ENCODE assay signal across 23 cellular contexts in genomic region chr6:90483116-90483839, GRCh38.
A peak's percentile ranks its signal among the peaks of the same experiment; 100 is the strongest.
DNase-seq lines count a peak whose midpoint lies in the region; ATAC-seq, FAIRE-seq and TF ChIP-seq lines count a peak whose summit lies in the region.
"Had no signal": no experiment of that assay in that cellular context is flagged by ENCODE, and none has a peak within 500 bp of the region (broad histone marks: within the 10 kb centered on the region; RNA-seq: fewer than 3 reads in every experiment).

No MANE protein-coding gene starts in this region.

- TF ChIP-seq CTCF in fibroblast of mammary gland (conservative IDR thresholded peaks at IDR 0.05; ENCODE audit: control insufficient read depth, insufficient read depth, low read depth, low read length): no peak

- H3K4me3 Mint-ChIP-seq in activated CD4-positive, alpha-beta T cell treated with anti-CD3 and anti-CD28 coated beads, Interleukin-2, amount 10 ng/mL, durations not matched to agents 24 days and 14 days: no peak overlapping the region
- H3K4me3 Mint-ChIP-seq: activated T-cell treated with anti-CD3 and anti-CD28 coated beads, Interleukin-2, amount 50 U/mL, for 4 hours had no signal

- H3K27me3 Mint-ChIP-seq in activated CD4-positive, alpha-beta T cell treated with anti-CD3 and anti-CD28 coated beads, Interleukin-2, amount 10 ng/mL, durations not matched to agents 24 days and 14 days: no peaks in the 10 kb centered on the region

- peaks cover 18% of the 10 kb centered on the region for H3K4me1 Mint-ChIP-seq in activated CD4-positive, alpha-beta T cell treated with anti-CD3 and anti-CD28 coated beads, Interleukin-2, amount 10 ng/mL, durations not matched to agents 24 days and 14 days

- no peak for ATAC-seq in HG03039 (IDR thresholded peaks at IDR 0.05; ENCODE audit: unreplicated experiment)
- ATAC-seq: activated T-cell treated with anti-CD3 and anti-CD28 coated beads, Interleukin-2, amount 50 U/mL, for 4 hours; stimulated activated naive CD8-positive, alpha-beta T cell treated with anti-CD3 and anti-CD28 coated beads, Interleukin-15, Interleukin-2, amounts not matched to agents 100 U/mL and 50 U/mL, for 24 hours had no signal

- intact Hi-C loops in activated CD4-positive, alpha-beta T cell treated with anti-CD3 and anti-CD28 coated beads, Interleukin-2, amount 10 ng/mL, durations not matched to agents 24 days and 14 days (cut with micrococcal nuclease): no loop called here

- TF ChIP-seq POLR2A in GM12892 (IDR thresholded peaks at IDR 0.05; ENCODE audit: low read depth, low read length): no peak

- peak overlapping the region; percentile 59 for H3K27ac ChIP-seq in temporal lobe (ENCODE audit: low read depth, low read length)
- H3K27ac ChIP-seq: transverse colon had no signal

- no peak for DNase-seq in activated CD4-positive, alpha-beta T cell treated with anti-CD3 and anti-CD28 coated beads, Interleukin-2, amount 10 ng/mL, durations not matched to agents 24 days and 14 days
- DNase-seq in activated CD4-positive, alpha-beta T cell treated with anti-CD3 and anti-CD28 coated beads for 48 hours: no peak
- DNase-seq in amniotic epithelial cell (ENCODE audit: low read depth) (peak; percentile 61), fibroblast of mammary gland (ENCODE audit: low read depth) (peak; percentile 82), T-helper 1 cell (no peak), GM12892 (ENCODE audit: insufficient read length) (no peak)
- DNase-seq: 8988T; activated naive CD4-positive, alpha-beta T cell treated with Interleukin-2 at 50 U/mL for 16 hours; activated T-cell treated with anti-CD3 and anti-CD28 coated beads, Interleukin-2, amount 50 U/mL, for 4 hours; amygdala; caudate nucleus; COR-L47; dermis blood vessel endothelial cell; DND-41; kidney; NCI-H1417; NCI-H82; SHP77; stimulated activated CD4-positive, alpha-beta T cell treated with anti-CD3 and anti-CD28 coated beads, Interleukin-4, amount 100 ng/mL, for 24 hours; stimulated activated naive CD8-positive, alpha-beta T cell treated with anti-CD3 and anti-CD28 coated beads, Interleukin-15, Interleukin-2, amounts not matched to agents 100 U/mL and 50 U/mL, for 24 hours; transverse colon had no signal

- peak overlapping the region; percentile 52 for H3K27ac Mint-ChIP-seq in activated CD4-positive, alpha-beta T cell treated with anti-CD3 and anti-CD28 coated beads, Interleukin-2, amount 10 ng/mL, durations not matched to agents 24 days and 14 days

- peaks cover 7% of the 10 kb centered on the region for H3K36me3 Mint-ChIP-seq in activated CD4-positive, alpha-beta T cell treated with anti-CD3 and anti-CD28 coated beads, Interleukin-2, amount 10 ng/mL, durations not matched to agents 24 days and 14 days (ENCODE audit: low read depth)

- peaks cover 3% of the 10 kb centered on the region for H3K9me3 Mint-ChIP-seq in activated CD4-positive, alpha-beta T cell treated with anti-CD3 and anti-CD28 coated beads, Interleukin-2, amount 10 ng/mL, durations not matched to agents 24 days and 14 days

- FAIRE-seq in GM12892 (lab: Jason Lieb, UNC): no peak
- FAIRE-seq: kidney had no signal

- H3K4me3 ChIP-seq in fibroblast of mammary gland (ENCODE audit: control insufficient read depth, low read depth, low read length): no peak overlapping the region
- H3K4me3 ChIP-seq: transverse colon had no signal

Comparison
In these comparisons a context has a peak if more than half of its experiments do, and no peak if none do; other contexts are left out.
1. DNase-seq: peak in amniotic epithelial cell (single experiment) and fibroblast of mammary gland (single experiment); none in activated CD4-positive, alpha-beta T cell treated with anti-CD3 and anti-CD28 coated beads, Interleukin-2, amount 10 ng/mL, durations not matched to agents 24 days and 14 days (single experiment), activated CD4-positive, alpha-beta T cell treated with anti-CD3 and anti-CD28 coated beads for 48 hours (single experiment), T-helper 1 cell (0 of 5) and GM12892 (single experiment).